In the genomic region with DNA sequence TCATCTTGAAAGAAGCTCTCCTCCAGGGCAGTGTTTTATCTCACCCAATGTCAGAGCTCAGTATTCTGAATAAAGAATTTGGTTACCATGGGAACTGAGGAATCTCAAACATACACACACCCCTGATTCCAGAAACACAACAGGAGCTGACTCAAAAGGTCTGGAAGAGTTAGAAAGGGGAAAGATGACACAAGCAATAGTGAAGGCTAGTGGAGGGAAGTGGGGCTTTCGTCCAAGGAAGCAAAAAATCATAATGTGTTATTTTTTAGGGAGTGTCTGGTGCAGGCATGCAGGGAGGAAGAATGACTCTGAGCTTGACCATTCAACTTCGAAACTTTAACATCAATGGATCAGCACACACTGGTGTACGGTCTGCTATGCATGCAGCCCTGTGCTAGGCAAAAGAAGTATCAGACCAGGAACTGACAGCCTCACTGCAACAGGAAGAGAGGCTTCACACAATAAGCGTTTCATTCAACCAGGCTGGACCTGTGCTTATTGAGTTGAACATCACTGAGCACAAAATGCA, we compare ENCODE assay signal across 12 cellular contexts. TPM values are rescaled to one million over a fixed set of nuclear protein-coding genes. Genes with fewer than 3 reads are reported as not detected.
DNase-seq lines count a peak whose midpoint lies in the region; ATAC-seq and TF ChIP-seq lines count a peak whose summit lies in the region.
"Had no signal": no experiment of that assay in that cellular context is flagged by ENCODE, and none has a peak within 500 bp of the region (broad histone marks: within the 10 kb centered on the region; RNA-seq: fewer than 3 reads in every experiment).

No MANE protein-coding gene starts in this region.

- DNase-seq in Right ventricle myocardium superior (no peak), left ventricle myocardium inferior (no peak), epithelial cell of esophagus (ENCODE audit: low read depth) (peak; percentile 64), KBM-7 (no peak)
- DNase-seq in CD4-positive, alpha-beta T cell = no peak
- DNase-seq: NCI-H1105 treated with DMSO at 0.1 percent for 48 hours had no signal

- no peak for TF ChIP-seq CTCF in left ventricle myocardium inferior (IDR thresholded peaks at IDR 0.05; ENCODE audit: borderline replicate concordance)
- TF ChIP-seq CTCF in epithelial cell of esophagus (IDR thresholded peaks at IDR 0.05; ENCODE audit: insufficient read depth, low read depth, low read length, missing control alignments) = no peak
- TF ChIP-seq CTCF in CD4-positive, alpha-beta T cell (IDR thresholded peaks at IDR 0.05) = no peak

- H3K27me3 ChIP-seq in left ventricle myocardium inferior (ENCODE audit: low read depth) = no peaks in the 10 kb centered on the region
- H3K27me3 ChIP-seq in CD4-positive, alpha-beta T cell (ENCODE audit: control insufficient read depth, insufficient read depth, low read length) = no peaks in the 10 kb centered on the region

- no peaks in the 10 kb centered on the region for H3K9me3 Mint-ChIP-seq in CD4-positive, alpha-beta T cell

- peaks cover 32% of the 10 kb centered on the region for H3K36me3 Mint-ChIP-seq in CD4-positive, alpha-beta T cell (ENCODE audit: low read depth)

- H3K9me3 ChIP-seq in left ventricle myocardium inferior (replicated peaks) (no peaks in the 10 kb centered on the region), mesodermal cell (ENCODE audit: control insufficient read depth, low read length) (no peaks in the 10 kb centered on the region)
- H3K9me3 ChIP-seq in CD4-positive, alpha-beta T cell (ENCODE audit: control insufficient read depth, low read length) = no peaks in the 10 kb centered on the region

- H3K4me3 ChIP-seq in left ventricle myocardium inferior (no peak overlapping the region), epithelial cell of esophagus (ENCODE audit: low read length) (no peak overlapping the region), mesodermal cell (ENCODE audit: extremely low read depth, insufficient read depth, low read length, poor library complexity, severe bottlenecking) (no peak overlapping the region)

- POLR2A ChIA-PET in CD4-positive, alpha-beta T cell (lab: Charles Lee) = no interaction called here

- no peaks in the 10 kb centered on the region for H3K4me1 Mint-ChIP-seq in CD4-positive, alpha-beta T cell (ENCODE audit: low read depth)

- no peak overlapping the region for H3K27ac Mint-ChIP-seq in CD4-positive, alpha-beta T cell
- H3K27ac Mint-ChIP-seq: activated naive CD8-positive, alpha-beta T cell had no signal

- intact Hi-C loops in Right ventricle myocardium superior (cut with DNase I) = loop anchor here (5.0 kb wide), 1 partner anchor 62 kb away; no protein-coding TSS in a partner anchor
- intact Hi-C loops in left ventricle myocardium inferior (cut with micrococcal nuclease) = loop anchor here (5.0 kb wide), 1 partner anchor 62 kb away; no protein-coding TSS in a partner anchor
- intact Hi-C loops in CD4-positive, alpha-beta T cell (cut with DNase I, micrococcal nuclease) = no loop called here

- H3K4me3 Mint-ChIP-seq in CD4-positive, alpha-beta T cell = no peak overlapping the region
- H3K4me3 Mint-ChIP-seq: activated naive CD8-positive, alpha-beta T cell had no signal

- WGBS in mesodermal cell (ENCODE audit: insufficient coverage in 2 of 2), 2 experiments = 84 to 100% methylated on average over 2 to 3 of the region's 4 CpGs

- CTCF ChIA-PET in CD4-positive, alpha-beta T cell (lab: Charles Lee) = no interaction called here

- H3K27me3 Mint-ChIP-seq in CD4-positive, alpha-beta T cell = no peaks in the 10 kb centered on the region
- H3K27me3 Mint-ChIP-seq: activated naive CD8-positive, alpha-beta T cell had no signal

- in situ Hi-C loops in KBM-7 (cut with MboI; ENCODE audit: low pct_unique_long_range_greater_than_20kb, low sequenced_read_pairs) = no loop called here

- peaks cover 70% of the 10 kb centered on the region for H3K36me3 ChIP-seq in left ventricle myocardium inferior
- peaks cover 32% of the 10 kb centered on the region for H3K36me3 ChIP-seq in mesodermal cell (ENCODE audit: control insufficient read depth, insufficient read depth, low read length)

- ATAC-seq in Right ventricle myocardium superior (ENCODE audit: poor library complexity) (peak; percentile 46), GM18861 (IDR thresholded peaks at IDR 0.05; ENCODE audit: unreplicated experiment) (no peak), HG03045 (IDR thresholded peaks at IDR 0.05; ENCODE audit: unreplicated experiment) (no peak)
- ATAC-seq in CD4-positive, alpha-beta T cell (ENCODE audit: poor library complexity) = no peak
- ATAC-seq: left lobe of liver had no signal

- H3K27ac ChIP-seq in left ventricle myocardium inferior (replicated peaks) (no peak overlapping the region), mesodermal cell (ENCODE audit: low read depth, low read length, severe bottlenecking) (peak overlapping the region; percentile 94)
- H3K27ac ChIP-seq in CD4-positive, alpha-beta T cell (ENCODE audit: low read depth, low read length) = no peak overlapping the region

- H3K4me1 ChIP-seq in left ventricle myocardium inferior (peaks cover 27% of the 10 kb centered on the region), mesodermal cell (ENCODE audit: control insufficient read depth, insufficient read depth, low read length, poor library complexity, severe bottlenecking) (peaks cover 26% of the 10 kb centered on the region)

RNA-seq across cellular contexts. Expression of gene HEBP1, which starts 20.3 kb away (rescaled TPM):
- total RNA-seq in Right ventricle myocardium superior (65.3 TPM), left ventricle myocardium inferior (65.4 TPM)
- polyA plus RNA-seq in mesodermal cell (2013, experiment 1 of 2) = 50.3 TPM
- 45.4 TPM for polyA plus RNA-seq in mesodermal cell (2013, experiment 2 of 2)
- 10 to 100 TPM; 11.9 to 12.5 TPM for total RNA-seq in CD4-positive, alpha-beta T cell

RNA-seq across cellular contexts. Expression of gene GPRC5D, which starts 27.8 kb away (rescaled TPM):
- total RNA-seq in Right ventricle myocardium superior (not detected), left ventricle myocardium inferior (not detected)
- polyA plus RNA-seq in mesodermal cell (2013, experiment 1 of 2) = not detected
- polyA plus RNA-seq in mesodermal cell (2013, experiment 2 of 2) = not detected
- total RNA-seq in CD4-positive, alpha-beta T cell = not detected
- total RNA-seq: A673, left lobe of liver had no signal

Comparison
In these comparisons a context has a peak if more than half of its experiments do, and no peak if none do; other contexts are left out.
1. intact Hi-C loops: an anchor here in Right ventricle myocardium superior (5.0 kb wide) and left ventricle myocardium inferior (5.0 kb wide); none called in CD4-positive, alpha-beta T cell.